Comparison of ENCODE assay signal across 1 cellular context in the genomic region with DNA sequence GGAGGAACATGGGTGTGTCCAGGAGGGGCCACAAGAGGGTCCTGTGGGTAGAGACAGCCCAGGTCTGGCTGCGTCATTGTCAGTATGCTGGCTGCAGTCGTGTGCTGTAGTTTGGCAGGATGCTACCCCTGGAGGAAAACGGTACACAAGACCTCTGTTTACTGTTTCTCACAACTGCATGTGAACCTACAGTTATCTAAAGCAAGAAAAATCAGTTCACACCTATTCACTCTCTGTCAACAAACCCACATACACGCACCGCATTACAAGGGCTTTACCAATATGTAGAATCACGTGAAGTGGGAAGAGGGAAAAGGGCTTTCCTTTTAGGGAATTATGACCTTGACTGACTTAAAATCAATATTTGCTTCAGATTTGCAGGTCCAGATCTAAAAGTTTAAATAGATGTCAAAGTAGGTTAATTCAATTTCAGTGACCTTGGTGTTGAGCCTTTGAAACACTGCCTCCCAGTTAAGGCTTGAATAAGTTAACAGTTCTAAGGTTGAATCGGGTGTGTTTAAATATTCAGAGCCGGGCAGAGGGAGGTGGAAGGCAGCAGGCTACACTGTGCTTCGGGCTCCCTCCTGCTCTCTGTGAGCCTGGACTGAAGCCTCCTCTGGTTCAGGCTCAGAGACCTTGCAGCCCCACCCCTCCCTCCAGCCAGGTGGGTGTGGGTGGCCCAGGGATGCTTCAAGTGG.
A peak's percentile ranks its signal among the peaks of the same experiment; 100 is the strongest.
TF ChIP-seq lines count a peak whose summit lies in the region.

No MANE protein-coding gene starts in this region.

TF ChIP-seq in HepG2, 621 proteins besides CTCF, POLR2A, EP300 and RAD21 (continued from another document and continues in another):
- TF ChIP-seq, protein P1, sequence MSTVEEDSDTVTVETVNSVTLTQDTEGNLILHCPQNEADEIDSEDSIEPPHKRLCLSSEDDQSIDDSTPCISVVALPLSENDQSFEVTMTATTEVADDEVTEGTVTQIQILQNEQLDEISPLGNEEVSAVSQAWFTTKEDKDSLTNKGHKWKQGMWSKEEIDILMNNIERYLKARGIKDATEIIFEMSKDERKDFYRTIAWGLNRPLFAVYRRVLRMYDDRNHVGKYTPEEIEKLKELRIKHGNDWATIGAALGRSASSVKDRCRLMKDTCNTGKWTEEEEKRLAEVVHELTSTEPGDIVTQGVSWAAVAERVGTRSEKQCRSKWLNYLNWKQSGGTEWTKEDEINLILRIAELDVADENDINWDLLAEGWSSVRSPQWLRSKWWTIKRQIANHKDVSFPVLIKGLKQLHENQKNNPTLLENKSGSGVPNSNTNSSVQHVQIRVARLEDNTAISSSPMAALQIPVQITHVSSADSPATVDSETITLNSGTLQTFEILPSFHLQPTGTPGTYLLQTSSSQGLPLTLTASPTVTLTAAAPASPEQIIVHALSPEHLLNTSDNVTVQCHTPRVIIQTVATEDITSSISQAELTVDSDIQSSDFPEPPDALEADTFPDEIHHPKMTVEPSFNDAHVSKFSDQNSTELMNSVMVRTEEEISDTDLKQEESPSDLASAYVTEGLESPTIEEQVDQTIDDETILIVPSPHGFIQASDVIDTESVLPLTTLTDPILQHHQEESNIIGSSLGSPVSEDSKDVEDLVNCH (CRISPR knock-in tag; IDR thresholded peaks at IDR 0.05): no peak
- TF ChIP-seq, protein P2, sequence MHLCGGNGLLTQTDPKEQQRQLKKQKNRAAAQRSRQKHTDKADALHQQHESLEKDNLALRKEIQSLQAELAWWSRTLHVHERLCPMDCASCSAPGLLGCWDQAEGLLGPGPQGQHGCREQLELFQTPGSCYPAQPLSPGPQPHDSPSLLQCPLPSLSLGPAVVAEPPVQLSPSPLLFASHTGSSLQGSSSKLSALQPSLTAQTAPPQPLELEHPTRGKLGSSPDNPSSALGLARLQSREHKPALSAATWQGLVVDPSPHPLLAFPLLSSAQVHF (CRISPR knock-in tag; IDR thresholded peaks at IDR 0.05): no peak
- TF ChIP-seq ZFX (CRISPR knock-in tag; IDR thresholded peaks at IDR 0.05; ENCODE audit: low read depth) (no peak), ZNF605 (CRISPR knock-in tag; IDR thresholded peaks at IDR 0.05) (0 out of 2 replicates have a peak, but pooled peaks have one; percentile 12), ZFP37 (CRISPR knock-in tag; IDR thresholded peaks at IDR 0.05; ENCODE audit: borderline replicate concordance) (no peak), MED1 (CRISPR knock-in tag; IDR thresholded peaks at IDR 0.05) (peak; percentile 77), CHD2 (IDR thresholded peaks at IDR 0.05; ENCODE audit: low read depth, low read length) (no peak), NFATC3 (CRISPR knock-in tag; IDR thresholded peaks at IDR 0.05) (no peak), NCOA1 (CRISPR knock-in tag; IDR thresholded peaks at IDR 0.05) (no peak), ZSCAN29 (CRISPR knock-in tag; conservative IDR thresholded peaks at IDR 0.05) (peak; percentile 72; the same call in 1 of the 2 replicates), ZBTB3 (CRISPR knock-in tag; IDR thresholded peaks at IDR 0.05; ENCODE audit: borderline replicate concordance, low read depth) (peak; percentile 70; the same call in 1 of the 2 replicates), SALL2 (CRISPR knock-in tag; IDR thresholded peaks at IDR 0.05) (no peak), KDM3A (CRISPR knock-in tag; IDR thresholded peaks at IDR 0.05; ENCODE audit: low read depth) (0 out of 2 replicates have a peak, but pooled peaks have one; percentile 53), NR2C2 (CRISPR knock-in tag; IDR thresholded peaks at IDR 0.05; ENCODE audit: borderline replicate concordance) (peak; percentile 72), THYN1 (CRISPR knock-in tag; IDR thresholded peaks at IDR 0.05; ENCODE audit: borderline replicate concordance, low read depth) (no peak), KMT2A (CRISPR knock-in tag; IDR thresholded peaks at IDR 0.05) (no peak; the same call in 1 of the 2 replicates), KDM5A (IDR thresholded peaks at IDR 0.05; ENCODE audit: borderline replicate concordance, low read length) (no peak), ATF7-NPFF (CRISPR knock-in tag; IDR thresholded peaks at IDR 0.05; ENCODE audit: low read depth) (no peak), ZNF572 (CRISPR knock-in tag; IDR thresholded peaks at IDR 0.05) (no peak), AGO2 (optimal IDR thresholded peaks at IDR 0.05; ENCODE audit: low read depth, low read length) (no peak), JUND (CRISPR knock-in tag; IDR thresholded peaks at IDR 0.05) (no peak), TEAD3 (CRISPR knock-in tag; optimal IDR thresholded peaks at IDR 0.05; ENCODE audit: borderline replicate concordance) (peak; percentile 73), ZNF558 (CRISPR knock-in tag; IDR thresholded peaks at IDR 0.05; ENCODE audit: borderline replicate concordance) (no peak; the same call in 1 of the 2 replicates), RBAK (CRISPR knock-in tag; IDR thresholded peaks at IDR 0.05) (no peak), SATB2 (CRISPR knock-in tag; IDR thresholded peaks at IDR 0.05) (no peak), NRL (CRISPR knock-in tag; IDR thresholded peaks at IDR 0.05; ENCODE audit: borderline replicate concordance) (no peak), ZNF746 (CRISPR knock-in tag; IDR thresholded peaks at IDR 0.05) (no peak), MIER2 (CRISPR knock-in tag; IDR thresholded peaks at IDR 0.05) (0 out of 2 replicates have a peak, but pooled peaks have one; percentile 53), SIN3B (IDR thresholded peaks at IDR 0.05; ENCODE audit: low read length) (no peak), BRCA1 (CRISPR knock-in tag; IDR thresholded peaks at IDR 0.05) (no peak), CCAR2 (optimal IDR thresholded peaks at IDR 0.05; ENCODE audit: low read depth, low read length) (no peak), ZNF12 (CRISPR knock-in tag; IDR thresholded peaks at IDR 0.05) (no peak)
- TF ChIP-seq, protein P3, sequence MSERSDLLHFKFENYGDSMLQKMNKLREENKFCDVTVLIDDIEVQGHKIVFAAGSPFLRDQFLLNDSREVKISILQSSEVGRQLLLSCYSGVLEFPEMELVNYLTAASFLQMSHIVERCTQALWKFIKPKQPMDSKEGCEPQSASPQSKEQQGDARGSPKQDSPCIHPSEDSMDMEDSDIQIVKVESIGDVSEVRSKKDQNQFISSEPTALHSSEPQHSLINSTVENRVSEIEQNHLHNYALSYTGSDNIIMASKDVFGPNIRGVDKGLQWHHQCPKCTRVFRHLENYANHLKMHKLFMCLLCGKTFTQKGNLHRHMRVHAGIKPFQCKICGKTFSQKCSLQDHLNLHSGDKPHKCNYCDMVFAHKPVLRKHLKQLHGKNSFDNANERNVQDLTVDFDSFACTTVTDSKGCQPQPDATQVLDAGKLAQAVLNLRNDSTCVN (CRISPR knock-in tag; IDR thresholded peaks at IDR 0.05; ENCODE audit: borderline replicate concordance): no peak
- TF ChIP-seq, protein P4, sequence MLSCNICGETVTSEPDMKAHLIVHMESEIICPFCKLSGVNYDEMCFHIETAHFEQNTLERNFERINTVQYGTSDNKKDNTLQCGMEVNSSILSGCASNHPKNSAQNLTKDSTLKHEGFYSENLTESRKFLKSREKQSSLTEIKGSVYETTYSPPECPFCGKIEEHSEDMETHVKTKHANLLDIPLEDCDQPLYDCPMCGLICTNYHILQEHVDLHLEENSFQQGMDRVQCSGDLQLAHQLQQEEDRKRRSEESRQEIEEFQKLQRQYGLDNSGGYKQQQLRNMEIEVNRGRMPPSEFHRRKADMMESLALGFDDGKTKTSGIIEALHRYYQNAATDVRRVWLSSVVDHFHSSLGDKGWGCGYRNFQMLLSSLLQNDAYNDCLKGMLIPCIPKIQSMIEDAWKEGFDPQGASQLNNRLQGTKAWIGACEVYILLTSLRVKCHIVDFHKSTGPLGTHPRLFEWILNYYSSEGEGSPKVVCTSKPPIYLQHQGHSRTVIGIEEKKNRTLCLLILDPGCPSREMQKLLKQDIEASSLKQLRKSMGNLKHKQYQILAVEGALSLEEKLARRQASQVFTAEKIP (CRISPR knock-in tag; IDR thresholded peaks at IDR 0.05; ENCODE audit: borderline replicate concordance): no peak
- TF ChIP-seq, protein P5, sequence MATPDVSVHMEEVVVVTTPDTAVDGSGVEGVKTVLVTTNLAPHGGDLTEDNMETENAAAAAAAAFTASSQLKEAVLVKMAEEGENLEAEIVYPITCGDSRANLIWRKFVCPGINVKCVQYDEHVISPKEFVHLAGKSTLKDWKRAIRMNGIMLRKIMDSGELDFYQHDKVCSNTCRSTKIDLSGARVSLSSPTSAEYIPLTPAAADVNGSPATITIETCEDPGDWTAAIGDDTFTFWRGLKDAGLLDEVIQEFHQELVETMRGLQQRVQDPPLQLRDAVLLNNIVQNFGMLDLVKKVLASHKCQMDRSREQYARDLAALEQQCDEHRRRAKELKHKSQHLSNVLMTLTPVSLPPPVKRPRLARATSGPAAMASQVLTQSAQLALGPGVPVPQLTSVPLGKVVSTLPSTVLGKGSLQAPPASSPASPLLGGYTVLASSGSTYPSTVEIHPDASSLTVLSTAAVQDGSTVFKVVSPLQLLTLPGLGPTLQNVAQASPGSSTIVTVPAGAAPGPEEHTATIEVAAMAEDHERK (CRISPR knock-in tag; IDR thresholded peaks at IDR 0.05; ENCODE audit: low read depth): no peak
- TF ChIP-seq, protein P6, sequence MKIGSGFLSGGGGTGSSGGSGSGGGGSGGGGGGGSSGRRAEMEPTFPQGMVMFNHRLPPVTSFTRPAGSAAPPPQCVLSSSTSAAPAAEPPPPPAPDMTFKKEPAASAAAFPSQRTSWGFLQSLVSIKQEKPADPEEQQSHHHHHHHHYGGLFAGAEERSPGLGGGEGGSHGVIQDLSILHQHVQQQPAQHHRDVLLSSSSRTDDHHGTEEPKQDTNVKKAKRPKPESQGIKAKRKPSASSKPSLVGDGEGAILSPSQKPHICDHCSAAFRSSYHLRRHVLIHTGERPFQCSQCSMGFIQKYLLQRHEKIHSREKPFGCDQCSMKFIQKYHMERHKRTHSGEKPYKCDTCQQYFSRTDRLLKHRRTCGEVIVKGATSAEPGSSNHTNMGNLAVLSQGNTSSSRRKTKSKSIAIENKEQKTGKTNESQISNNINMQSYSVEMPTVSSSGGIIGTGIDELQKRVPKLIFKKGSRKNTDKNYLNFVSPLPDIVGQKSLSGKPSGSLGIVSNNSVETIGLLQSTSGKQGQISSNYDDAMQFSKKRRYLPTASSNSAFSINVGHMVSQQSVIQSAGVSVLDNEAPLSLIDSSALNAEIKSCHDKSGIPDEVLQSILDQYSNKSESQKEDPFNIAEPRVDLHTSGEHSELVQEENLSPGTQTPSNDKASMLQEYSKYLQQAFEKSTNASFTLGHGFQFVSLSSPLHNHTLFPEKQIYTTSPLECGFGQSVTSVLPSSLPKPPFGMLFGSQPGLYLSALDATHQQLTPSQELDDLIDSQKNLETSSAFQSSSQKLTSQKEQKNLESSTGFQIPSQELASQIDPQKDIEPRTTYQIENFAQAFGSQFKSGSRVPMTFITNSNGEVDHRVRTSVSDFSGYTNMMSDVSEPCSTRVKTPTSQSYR (CRISPR knock-in tag; IDR thresholded peaks at IDR 0.05; ENCODE audit: borderline replicate concordance): peak; percentile 72; the same call in 1 of the 2 replicates
- TF ChIP-seq, protein P7, sequence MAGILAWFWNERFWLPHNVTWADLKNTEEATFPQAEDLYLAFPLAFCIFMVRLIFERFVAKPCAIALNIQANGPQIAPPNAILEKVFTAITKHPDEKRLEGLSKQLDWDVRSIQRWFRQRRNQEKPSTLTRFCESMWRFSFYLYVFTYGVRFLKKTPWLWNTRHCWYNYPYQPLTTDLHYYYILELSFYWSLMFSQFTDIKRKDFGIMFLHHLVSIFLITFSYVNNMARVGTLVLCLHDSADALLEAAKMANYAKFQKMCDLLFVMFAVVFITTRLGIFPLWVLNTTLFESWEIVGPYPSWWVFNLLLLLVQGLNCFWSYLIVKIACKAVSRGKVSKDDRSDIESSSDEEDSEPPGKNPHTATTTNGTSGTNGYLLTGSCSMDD (CRISPR knock-in tag; IDR thresholded peaks at IDR 0.05): no peak
- TF ChIP-seq, protein P8, sequence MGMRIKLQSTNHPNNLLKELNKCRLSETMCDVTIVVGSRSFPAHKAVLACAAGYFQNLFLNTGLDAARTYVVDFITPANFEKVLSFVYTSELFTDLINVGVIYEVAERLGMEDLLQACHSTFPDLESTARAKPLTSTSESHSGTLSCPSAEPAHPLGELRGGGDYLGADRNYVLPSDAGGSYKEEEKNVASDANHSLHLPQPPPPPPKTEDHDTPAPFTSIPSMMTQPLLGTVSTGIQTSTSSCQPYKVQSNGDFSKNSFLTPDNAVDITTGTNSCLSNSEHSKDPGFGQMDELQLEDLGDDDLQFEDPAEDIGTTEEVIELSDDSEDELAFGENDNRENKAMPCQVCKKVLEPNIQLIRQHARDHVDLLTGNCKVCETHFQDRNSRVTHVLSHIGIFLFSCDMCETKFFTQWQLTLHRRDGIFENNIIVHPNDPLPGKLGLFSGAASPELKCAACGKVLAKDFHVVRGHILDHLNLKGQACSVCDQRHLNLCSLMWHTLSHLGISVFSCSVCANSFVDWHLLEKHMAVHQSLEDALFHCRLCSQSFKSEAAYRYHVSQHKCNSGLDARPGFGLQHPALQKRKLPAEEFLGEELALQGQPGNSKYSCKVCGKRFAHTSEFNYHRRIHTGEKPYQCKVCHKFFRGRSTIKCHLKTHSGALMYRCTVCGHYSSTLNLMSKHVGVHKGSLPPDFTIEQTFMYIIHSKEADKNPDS (CRISPR knock-in tag; IDR thresholded peaks at IDR 0.05): no peak; the same call in 1 of the 2 replicates
- TF ChIP-seq, protein P9, sequence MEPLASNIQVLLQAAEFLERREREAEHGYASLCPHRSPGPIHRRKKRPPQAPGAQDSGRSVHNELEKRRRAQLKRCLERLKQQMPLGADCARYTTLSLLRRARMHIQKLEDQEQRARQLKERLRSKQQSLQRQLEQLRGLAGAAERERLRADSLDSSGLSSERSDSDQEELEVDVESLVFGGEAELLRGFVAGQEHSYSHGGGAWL (CRISPR knock-in tag; IDR thresholded peaks at IDR 0.05): no peak
